26 cellular contexts compared by ENCODE assay signal in genomic region chr5:75551471-75551870, GRCh38. TPM values are rescaled to one million over a fixed set of nuclear protein-coding genes. Genes with fewer than 3 reads are reported as not detected.
A peak's percentile ranks its signal among the peaks of the same experiment; 100 is the strongest.
DNase-seq lines count a peak whose midpoint lies in the region; ATAC-seq, FAIRE-seq and TF ChIP-seq lines count a peak whose summit lies in the region.
"Had no signal": no experiment of that assay in that cellular context is flagged by ENCODE, and none has a peak within 500 bp of the region (broad histone marks: within the 10 kb centered on the region; RNA-seq: fewer than 3 reads in every experiment).

No MANE protein-coding gene starts in this region.

- no peaks in the 10 kb centered on the region; the same call in 1 of the 2 replicates for H4K20me1 ChIP-seq in IMR-90 (ENCODE audit: insufficient read depth, low read length)
- no peaks in the 10 kb centered on the region for H4K20me1 ChIP-seq in keratinocyte (ENCODE audit: control insufficient read depth, extremely low read depth, insufficient read depth, low read length)
- H4K20me1 ChIP-seq in neural progenitor cell (ENCODE audit: low read depth): no peaks in the 10 kb centered on the region
- no peaks in the 10 kb centered on the region for H4K20me1 ChIP-seq in MM.1S (ENCODE audit: insufficient read depth, low read length)

- H3K27me3 Mint-ChIP-seq in neural progenitor cell (ENCODE audit: insufficient read depth, low read depth): no peaks in the 10 kb centered on the region
- H3K27me3 Mint-ChIP-seq: activated naive CD8-positive, alpha-beta T cell treated with anti-CD3 and anti-CD28 coated beads for 36 hours; CD4-positive, alpha-beta T cell; naive thymus-derived CD8-positive, alpha-beta T cell had no signal

- no peak overlapping the region for H3K56ac ChIP-seq in IMR-90 (ENCODE audit: extremely low read depth, insufficient read depth, low read length)

- H3K4me2 ChIP-seq in IMR-90 (ENCODE audit: low read depth, low read length) (peak overlapping the region; percentile 50; the same call in 1 of the 2 replicates), keratinocyte (ENCODE audit: control insufficient read depth, extremely low read depth, insufficient read depth, low read depth, low read length) (no peak overlapping the region), neural progenitor cell (no peak overlapping the region), MM.1S (ENCODE audit: low read depth, low read length) (no peak overlapping the region)
- H3K4me2 ChIP-seq: GM23338 had no signal

- H2AK5ac ChIP-seq in IMR-90 (ENCODE audit: low read depth, low read length): no peak overlapping the region

- intact Hi-C loops in IMR-90 (cut with micrococcal nuclease): no loop called here

- no peak overlapping the region for H2BK120ac ChIP-seq in IMR-90 (ENCODE audit: low read depth, low read length)

- H3K4me1 Mint-ChIP-seq in neural progenitor cell: no peaks in the 10 kb centered on the region
- H3K4me1 Mint-ChIP-seq: GM23338; stimulated activated effector memory CD8-positive, alpha-beta T cell treated with anti-CD3 and anti-CD28 coated beads, Interleukin-12 subunit alpha, Interleukin-12 subunit beta, amount 100 ng/mL, for 72 hours had no signal

- H3K36me3 Mint-ChIP-seq in neural progenitor cell: peaks cover 18% of the 10 kb centered on the region

- H3F3A ChIP-seq in neural progenitor cell (ENCODE audit: low read depth): no peaks in the 10 kb centered on the region
- H3F3A ChIP-seq in MM.1S (ENCODE audit: insufficient read depth, low read length): no peaks in the 10 kb centered on the region

- no peaks in the 10 kb centered on the region for H3K9me2 ChIP-seq in MM.1S (replicated peaks; ENCODE audit: insufficient read depth, low read length)

- no peaks in the 10 kb centered on the region for H3K79me2 ChIP-seq in keratinocyte (ENCODE audit: control insufficient read depth, insufficient read depth, low read length)
- H3K79me2 ChIP-seq in neural progenitor cell (ENCODE audit: low read depth): no peaks in the 10 kb centered on the region
- H3K79me2 ChIP-seq in MM.1S (ENCODE audit: low read length): no peaks in the 10 kb centered on the region

- dilution Hi-C loops in IMR-90 (cut with HindIII; ENCODE audit: low sequenced_read_pairs, unreplicated experiment): no loop called here
- dilution Hi-C loops in keratinocyte (cut with MboI; ENCODE audit: extremely low pct_ligation_motif_present, low sequenced_read_pairs): no loop called here

- BruUV-seq in IMR-90 (replicated peaks; lab: Mats Ljungman, UMichigan): no TSS peak

- H3K9me3 Mint-ChIP-seq in neural progenitor cell: no peaks in the 10 kb centered on the region
- H3K9me3 Mint-ChIP-seq: CD4-positive, alpha-beta T cell; GM23338; naive thymus-derived CD8-positive, alpha-beta T cell; stimulated activated effector memory CD8-positive, alpha-beta T cell treated with anti-CD3 and anti-CD28 coated beads, Interleukin-12 subunit alpha, Interleukin-12 subunit beta, amount 100 ng/mL, for 72 hours had no signal

- TF ChIP-seq RAD21 in IMR-90 (IDR thresholded peaks at IDR 0.05; ENCODE audit: low read length): no peak

- no peak overlapping the region for H4K5ac ChIP-seq in IMR-90 (ENCODE audit: low read depth, low read length)

- CTCF ChIA-PET in BJ (lab: Yijun Ruan, JAX): interaction anchor here (0.9 kb wide), 2 partner anchors 9 to 12 kb away, joined by 3 read pairs; no protein-coding TSS in a partner anchor
- CTCF ChIA-PET in IMR-90 (lab: Yijun Ruan, JAX): no interaction called here

- H3K9me1 ChIP-seq in IMR-90 (ENCODE audit: insufficient read depth, low read length) (no peaks in the 10 kb centered on the region), keratinocyte (ENCODE audit: control insufficient read depth, extremely low read depth, insufficient read depth, low read length) (no peaks in the 10 kb centered on the region)

- no peak overlapping the region for H4K8ac ChIP-seq in IMR-90 (ENCODE audit: low read depth in 2 of 2, low read length in 2 of 2)

- no peak overlapping the region for H3K27ac Mint-ChIP-seq in neural progenitor cell
- H3K27ac Mint-ChIP-seq: activated naive CD8-positive, alpha-beta T cell treated with anti-CD3 and anti-CD28 coated beads for 36 hours; CD4-positive, alpha-beta T cell; GM23338; stimulated activated effector memory CD8-positive, alpha-beta T cell treated with anti-CD3 and anti-CD28 coated beads, Interleukin-12 subunit alpha, Interleukin-12 subunit beta, amount 100 ng/mL, for 72 hours had no signal

- H3K4ac ChIP-seq in IMR-90 (ENCODE audit: low read depth, low read length): no peak overlapping the region

- peaks cover 17 to 18% of the 10 kb centered on the region in 2 experiments for H3K79me1 ChIP-seq in IMR-90 (ENCODE audit: low read depth in 1 of 2, low read length in 2 of 2)

- H3K23ac ChIP-seq in IMR-90 (ENCODE audit: low read depth, low read length): no peak overlapping the region

- no CpG with 5 or more reads among the region's 3 CpGs for WGBS in IMR-90 (ENCODE audit: extremely low coverage in 2 of 2, insufficient read length in 1 of 2), 2 experiments

- H2BK20ac ChIP-seq in IMR-90 (ENCODE audit: low read depth, low read length): no peak overlapping the region

- H3K14ac ChIP-seq in IMR-90 (replicated peaks; ENCODE audit: low read depth, low read length): no peak overlapping the region

- H4K91ac ChIP-seq in IMR-90 (ENCODE audit: insufficient read depth, low read depth, low read length): no peak overlapping the region

- H3K27ac ChIP-seq in IMR-90 (ENCODE audit: insufficient read depth, low read length) (no peak overlapping the region), brain microvascular endothelial cell (no peak overlapping the region), keratinocyte (ENCODE audit: control insufficient read depth, insufficient read depth, low read length) (no peak overlapping the region), neural progenitor cell (no peak overlapping the region), MM.1S (ENCODE audit: low read length) (no peak overlapping the region)
- H3K27ac ChIP-seq: gastroesophageal sphincter, pancreas, right lobe of liver, RWPE1, suprapubic skin, vagina had no signal

- no peak for TF ChIP-seq CTCF in BJ (IDR thresholded peaks at IDR 0.05; ENCODE audit: insufficient read depth, low read depth, low read length)
- no peak for TF ChIP-seq CTCF in IMR-90 (conservative IDR thresholded peaks at IDR 0.05; ENCODE audit: low read depth, low read length)
- TF ChIP-seq CTCF in brain microvascular endothelial cell (IDR thresholded peaks at IDR 0.05; ENCODE audit: low read depth, low read length, missing control alignments): no peak
- no peak for TF ChIP-seq CTCF in keratinocyte (optimal IDR thresholded peaks at IDR 0.05 in 1 of 3, IDR thresholded peaks at IDR 0.05 in 1 of 3, conservative IDR thresholded peaks at IDR 0.05 in 1 of 3; ENCODE audit: extremely low read depth in 1 of 3, insufficient read depth in 2 of 3, low read length in 3 of 3)
- TF ChIP-seq CTCF in neural progenitor cell (IDR thresholded peaks at IDR 0.05): no peak
- TF ChIP-seq CTCF in MM.1S (IDR thresholded peaks at IDR 0.05; ENCODE audit: low read length): no peak

- in situ Hi-C loops in IMR-90 (cut with MboI; ENCODE audit: low sequenced_read_pairs) (no loop called here), brain microvascular endothelial cell (cut with HindIII; ENCODE audit: low pct_ligation_motif_present, low sequenced_read_pairs) (no loop called here)

- no peaks in the 10 kb centered on the region for H3K4me1 ChIP-seq in IMR-90 (ENCODE audit: control insufficient read depth, insufficient read depth, low read length)
- peaks cover 8% of the 10 kb centered on the region for H3K4me1 ChIP-seq in keratinocyte (ENCODE audit: control insufficient read depth, extremely low read depth, insufficient read depth, low read length)
- no peaks in the 10 kb centered on the region for H3K4me1 ChIP-seq in neural progenitor cell
- no peaks in the 10 kb centered on the region for H3K4me1 ChIP-seq in MM.1S (ENCODE audit: low read length)
- H3K4me1 ChIP-seq: gastroesophageal sphincter, right lobe of liver, suprapubic skin, vagina had no signal

- POLR2A ChIA-PET in BJ (lab: Charles Lee): no interaction called here
- POLR2A ChIA-PET in IMR-90 (lab: Charles Lee; ENCODE audit: unreplicated experiment): no interaction called here

- no peak overlapping the region for H3K4me3 Mint-ChIP-seq in neural progenitor cell
- H3K4me3 Mint-ChIP-seq: activated naive CD8-positive, alpha-beta T cell treated with anti-CD3 and anti-CD28 coated beads for 36 hours; CD4-positive, alpha-beta T cell; GM23338; naive thymus-derived CD8-positive, alpha-beta T cell; stimulated activated effector memory CD8-positive, alpha-beta T cell treated with anti-CD3 and anti-CD28 coated beads, Interleukin-12 subunit alpha, Interleukin-12 subunit beta, amount 100 ng/mL, for 72 hours had no signal

- no peak for TF ChIP-seq POLR2A in IMR-90 (IDR thresholded peaks at IDR 0.05; ENCODE audit: low read depth, low read length)

- peak overlapping the region; percentile 50 for H2BK5ac ChIP-seq in IMR-90 (ENCODE audit: low read depth, low read length, poor library complexity, severe bottlenecking)

- H2AFZ ChIP-seq in IMR-90 (replicated peaks; ENCODE audit: low read length, poor library complexity) (no peak overlapping the region), keratinocyte (ENCODE audit: control insufficient read depth, low read length) (no peak overlapping the region), neural progenitor cell (replicated peaks) (no peak overlapping the region), MM.1S (ENCODE audit: low read length) (no peak overlapping the region)
- H2AFZ ChIP-seq: GM23338 had no signal

- peak; percentile 65 for FAIRE-seq in keratinocyte (lab: Jason Lieb, UNC)
- FAIRE-seq: endometrium, pancreas, TTC549 had no signal

- no peak overlapping the region for H2BK15ac ChIP-seq in IMR-90 (ENCODE audit: low read depth, low read length)

- no peak overlapping the region for H3K9ac ChIP-seq in IMR-90 (ENCODE audit: low read depth, low read length)
- H3K9ac ChIP-seq in keratinocyte (ENCODE audit: control insufficient read depth, extremely low read depth, insufficient read depth, low read length): no peak overlapping the region
- H3K9ac ChIP-seq in neural progenitor cell: no peak overlapping the region
- no peak overlapping the region for H3K9ac ChIP-seq in MM.1S (ENCODE audit: low read length)

- DNase-seq in BJ (ENCODE audit: low read depth) (peak; percentile 58), IMR-90 (peak; percentile 70), brain microvascular endothelial cell (peak; percentile 44), keratinocyte (ENCODE audit: low read depth, low spot score) (no peak), neural progenitor cell (ENCODE audit: low spot score) (no peak), MM.1S (no peak), cerebellar cortex (ENCODE audit: low spot score) (no peak)
- DNase-seq in stimulated activated CD4-positive, alpha-beta T cell treated with anti-CD3 and anti-CD28 coated beads, Interleukin-2, amount 100 ng/mL, for 48 hours: no peak
- DNase-seq: activated CD4-positive, alpha-beta T cell treated with anti-CD3 and anti-CD28 coated beads for 4 hours; activated naive CD8-positive, alpha-beta T cell treated with anti-CD3 and anti-CD28 coated beads for 36 hours; CD4-positive, alpha-beta T cell; KG1; naive thymus-derived CD8-positive, alpha-beta T cell; NCI-H1048; NCI-H1930; NCI-H510A; pancreas; right lobe of liver had no signal

- H3K36me3 ChIP-seq in BJ (ENCODE audit: control insufficient read depth, insufficient read depth, low read length) (no peaks in the 10 kb centered on the region; the same call in none of the 2 replicates), IMR-90 (ENCODE audit: control insufficient read depth, insufficient read depth, low read length) (peaks cover 9% of the 10 kb centered on the region), brain microvascular endothelial cell (replicated peaks) (peaks cover 12% of the 10 kb centered on the region), keratinocyte (ENCODE audit: control insufficient read depth in 2 of 2, extremely low read depth in 1 of 2, insufficient read depth in 2 of 2, low read length in 2 of 2) (peaks cover 2 to 11% of the 10 kb centered on the region in 2 experiments), neural progenitor cell (peaks cover 8% of the 10 kb centered on the region), MM.1S (replicated peaks; ENCODE audit: insufficient read depth, low read length) (no peaks in the 10 kb centered on the region)

- ATAC-seq in IMR-90 (ENCODE audit: low read depth): peak; percentile 62
- ATAC-seq: gastroesophageal sphincter; GM23338; naive thymus-derived CD8-positive, alpha-beta T cell; pancreas; right lobe of liver; stimulated activated effector memory CD8-positive, alpha-beta T cell treated with anti-CD3 and anti-CD28 coated beads, Interleukin-12 subunit alpha, Interleukin-12 subunit beta, amount 100 ng/mL, for 72 hours had no signal

- H3K4me3 ChIP-seq in BJ (ENCODE audit: low read depth, low read length) (no peak overlapping the region), IMR-90 (ENCODE audit: insufficient read depth, low read depth, low read length) (no peak overlapping the region), brain microvascular endothelial cell (ENCODE audit: low read depth, low read length) (no peak overlapping the region), keratinocyte (ENCODE audit: control insufficient read depth in 2 of 3, extremely low read depth in 1 of 3, insufficient read depth in 2 of 3, low read depth in 1 of 3, low read length in 3 of 3) (no peak overlapping the region), neural progenitor cell (no peak overlapping the region), MM.1S (ENCODE audit: low read length) (no peak overlapping the region)
- H3K4me3 ChIP-seq: gastroesophageal sphincter, GM23338, pancreas, right lobe of liver, suprapubic skin, vagina had no signal

- H3K27me3 ChIP-seq in BJ (ENCODE audit: control insufficient read depth, insufficient read depth, low read length) (no peaks in the 10 kb centered on the region), IMR-90 (ENCODE audit: control insufficient read depth, insufficient read depth, low read length) (no peaks in the 10 kb centered on the region), brain microvascular endothelial cell (replicated peaks) (no peaks in the 10 kb centered on the region), keratinocyte (ENCODE audit: control insufficient read depth, extremely low read depth, insufficient read depth, low read length) (no peaks in the 10 kb centered on the region), neural progenitor cell (no peaks in the 10 kb centered on the region), MM.1S (replicated peaks; ENCODE audit: insufficient read depth, low read length) (no peaks in the 10 kb centered on the region)
- H3K27me3 ChIP-seq: gastroesophageal sphincter, pancreas, right lobe of liver, suprapubic skin, vagina had no signal

- H3K18ac ChIP-seq in IMR-90 (ENCODE audit: low read depth, low read length): no peak overlapping the region

- H2AK9ac ChIP-seq in IMR-90 (replicated peaks; ENCODE audit: low read depth, low read length, poor library complexity): no peak overlapping the region

- no peaks in the 10 kb centered on the region for H3K9me3 ChIP-seq in IMR-90 (ENCODE audit: control insufficient read depth, insufficient read depth, low read length)
- H3K9me3 ChIP-seq in keratinocyte (ENCODE audit: control insufficient read depth, low read depth, low read length): no peaks in the 10 kb centered on the region
- H3K9me3 ChIP-seq in neural progenitor cell (ENCODE audit: low read depth): no peaks in the 10 kb centered on the region
- no peaks in the 10 kb centered on the region for H3K9me3 ChIP-seq in MM.1S (replicated peaks; ENCODE audit: insufficient read depth, low read length)
- H3K9me3 ChIP-seq: gastroesophageal sphincter, pancreas, right lobe of liver, suprapubic skin, vagina had no signal

RNA-seq across cellular contexts. Expression of gene POLK, which starts 39.8 kb away (rescaled TPM):
- 11.8 and 26.1 TPM in 2 replicates for polyA plus RNA-seq in BJ (2011; rRNA removed)
- polyA minus RNA-seq in BJ (2011; rRNA and poly(A)+ RNA removed): 15.0 and 22.2 TPM in 2 replicates
- total RNA-seq in IMR-90 (2012; rRNA removed): 24.4 and 34.2 TPM in 2 replicates
- 9.6 and 10.4 TPM in 2 replicates for polyA plus RNA-seq in IMR-90 (2012; rRNA removed)
- 0.56 and 1.00 TPM in 2 replicates for polyA plus RNA-seq in IMR-90 (2012; cell fraction: cytosol; rRNA removed)
- 2.3 and 23.9 TPM in 2 replicates for polyA plus RNA-seq in IMR-90 (2012; cell fraction: nucleus; rRNA removed; ENCODE audit: low replicate concordance)
- 12.1 to 25.8 TPM (median 18.7 TPM) in 3 replicates for polyA plus RNA-seq in keratinocyte
- polyA plus RNA-seq in keratinocyte (2011; ENCODE audit: low read depth): 20.6 TPM
- polyA plus RNA-seq in keratinocyte (2011; cell fraction: cytosol; rRNA removed): 8.9 and 24.6 TPM in 2 replicates
- 38.4 and 47.6 TPM in 2 replicates for polyA plus RNA-seq in keratinocyte (2011; cell fraction: nucleus; rRNA removed)
- 7.1 and 9.1 TPM in 2 replicates for polyA plus RNA-seq in keratinocyte (2012; ENCODE audit: low replicate concordance)
- polyA minus RNA-seq in keratinocyte: 12.9 to 54.3 TPM (median 30.0 TPM) in 3 replicates
- 7.5 TPM for polyA minus RNA-seq in keratinocyte (2011; cell fraction: cytosol; rRNA and poly(A)+ RNA removed)
- 20.5 and 50.7 TPM in 2 replicates for polyA minus RNA-seq in keratinocyte (2011; cell fraction: nucleus; rRNA and poly(A)+ RNA removed)
- total RNA-seq in neural progenitor cell (ENCODE audit: low replicate concordance): 22.0 and 30.9 TPM in 2 replicates

RNA-seq across cellular contexts. Expression of gene CERT1, which starts 40.0 kb away (rescaled TPM):
- polyA plus RNA-seq in BJ (2011; rRNA removed): 4.5 and 9.5 TPM in 2 replicates
- 17.2 and 24.6 TPM in 2 replicates for polyA minus RNA-seq in BJ (2011; rRNA and poly(A)+ RNA removed)
- total RNA-seq in IMR-90 (2012; rRNA removed): 7.2 and 10.3 TPM in 2 replicates
- 6.0 and 7.2 TPM in 2 replicates for polyA plus RNA-seq in IMR-90 (2012; rRNA removed)
- polyA plus RNA-seq in IMR-90 (2012; cell fraction: cytosol; rRNA removed): 2.3 and 2.7 TPM in 2 replicates
- polyA plus RNA-seq in IMR-90 (2012; cell fraction: nucleus; rRNA removed; ENCODE audit: low replicate concordance): 2.8 and 5.9 TPM in 2 replicates
- polyA plus RNA-seq in keratinocyte: 13.0 to 20.8 TPM (median 14.2 TPM) in 3 replicates
- polyA plus RNA-seq in keratinocyte (2011; ENCODE audit: low read depth): 78.7 TPM
- 13.0 and 18.9 TPM in 2 replicates for polyA plus RNA-seq in keratinocyte (2011; cell fraction: cytosol; rRNA removed)
- 23.9 and 29.8 TPM in 2 replicates for polyA plus RNA-seq in keratinocyte (2011; cell fraction: nucleus; rRNA removed)
- polyA plus RNA-seq in keratinocyte (2012; ENCODE audit: low replicate concordance): 19.6 and 29.5 TPM in 2 replicates
- polyA minus RNA-seq in keratinocyte: 24.7 to 51.6 TPM (median 27.3 TPM) in 3 replicates
- polyA minus RNA-seq in keratinocyte (2011; cell fraction: cytosol; rRNA and poly(A)+ RNA removed): 33.2 TPM
- polyA minus RNA-seq in keratinocyte (2011; cell fraction: nucleus; rRNA and poly(A)+ RNA removed): 28.8 and 58.6 TPM in 2 replicates
- total RNA-seq in neural progenitor cell (ENCODE audit: low replicate concordance): 37.3 and 50.4 TPM in 2 replicates

RNA-seq across cellular contexts. Expression of gene ANKDD1B, which starts 59.8 kb away (rescaled TPM):
- 0.18 and 0.32 TPM in 2 replicates for polyA plus RNA-seq in BJ (2011; rRNA removed)
- polyA minus RNA-seq in BJ (2011; rRNA and poly(A)+ RNA removed): 0.21 and 0.38 TPM in 2 replicates
- total RNA-seq in IMR-90 (2012; rRNA removed): 0.28 TPM in 1 of 2 replicates, not detected in the other
- polyA plus RNA-seq in IMR-90 (2012; rRNA removed): 0.16 and 0.24 TPM in 2 replicates
- polyA plus RNA-seq in IMR-90 (2012; cell fraction: cytosol; rRNA removed): 0.01 TPM in 1 of 2 replicates, not detected in the other
- polyA plus RNA-seq in IMR-90 (2012; cell fraction: nucleus; rRNA removed; ENCODE audit: low replicate concordance): 0.36 and 1.3 TPM in 2 replicates
- 0.27 to 1.4 TPM (median 1.1 TPM) in 3 replicates for polyA plus RNA-seq in keratinocyte
- 1.4 TPM for polyA plus RNA-seq in keratinocyte (2011; ENCODE audit: low read depth)
- polyA plus RNA-seq in keratinocyte (2011; cell fraction: cytosol; rRNA removed): 0.13 and 0.22 TPM in 2 replicates
- 4.5 and 5.2 TPM in 2 replicates for polyA plus RNA-seq in keratinocyte (2011; cell fraction: nucleus; rRNA removed)
- polyA plus RNA-seq in keratinocyte (2012; ENCODE audit: low replicate concordance): 0.06 and 1.4 TPM in 2 replicates
- 1.8 to 2.3 TPM in 2 of 3 replicates, not detected in the other for polyA minus RNA-seq in keratinocyte
- polyA minus RNA-seq in keratinocyte (2011; cell fraction: cytosol; rRNA and poly(A)+ RNA removed): not detected
- polyA minus RNA-seq in keratinocyte (2011; cell fraction: nucleus; rRNA and poly(A)+ RNA removed): 3.4 and 12.6 TPM in 2 replicates
- total RNA-seq in neural progenitor cell (ENCODE audit: low replicate concordance): 0.40 and 0.60 TPM in 2 replicates
- total RNA-seq: activated naive CD8-positive, alpha-beta T cell treated with anti-CD3 and anti-CD28 coated beads for 36 hours; vagina had no signal

Comparison
In these comparisons a context has a peak if more than half of its experiments do, and no peak if none do; other contexts are left out.
1. DNase-seq: peak in BJ (single experiment), IMR-90 (single experiment) and brain microvascular endothelial cell (single experiment); none in keratinocyte (single experiment), neural progenitor cell (single experiment), stimulated activated CD4-positive, alpha-beta T cell treated with anti-CD3 and anti-CD28 coated beads, Interleukin-2, amount 100 ng/mL, for 48 hours (0 of 2), MM.1S (single experiment) and cerebellar cortex (single experiment).